In genomic region chr15:60116456-60117089, GRCh38 we compare ENCODE assay signal across 25 cellular contexts.
DNase-seq lines count a peak whose midpoint lies in the region; ATAC-seq, FAIRE-seq and TF ChIP-seq lines count a peak whose summit lies in the region.
"Had no signal": no experiment of that assay in that cellular context is flagged by ENCODE, and none has a peak within 500 bp of the region (broad histone marks: within the 10 kb centered on the region; RNA-seq: fewer than 3 reads in every experiment).

No MANE protein-coding gene starts in this region.

- 33 to 44% methylated on average over 1 to 3 of the region's 3 CpGs for WGBS in gastroesophageal sphincter (ENCODE audit: low coverage in 1 of 2), 2 donors

- H3K4me1 Mint-ChIP-seq in astrocyte (ENCODE audit: low read depth, unreplicated experiment) (peaks cover 16% of the 10 kb centered on the region), neural progenitor cell (peaks cover 54% of the 10 kb centered on the region)

- H3K4me1 ChIP-seq in astrocyte (ENCODE audit: insufficient read depth, low read length) (peaks cover 10% of the 10 kb centered on the region), neural progenitor cell (peaks cover 75% of the 10 kb centered on the region), gastroesophageal sphincter (no peaks in the 10 kb centered on the region)
- H3K4me1 ChIP-seq: BE2C, vagina had no signal

- H3K27me3 ChIP-seq in astrocyte (ENCODE audit: insufficient read depth, low read length) (peaks cover 15% of the 10 kb centered on the region), neural progenitor cell (no peaks in the 10 kb centered on the region), gastroesophageal sphincter (peaks cover 48% of the 10 kb centered on the region)
- H3K27me3 ChIP-seq: MG63, vagina had no signal

- H3K9me3 ChIP-seq in astrocyte (ENCODE audit: insufficient read depth, low read depth, low read length) (no peaks in the 10 kb centered on the region), neural progenitor cell (ENCODE audit: low read depth) (no peaks in the 10 kb centered on the region), gastroesophageal sphincter (no peaks in the 10 kb centered on the region)
- H3K9me3 ChIP-seq: BE2C, MG63, vagina had no signal

- H3K27ac ChIP-seq in astrocyte (ENCODE audit: low read depth, low read length) (no peak overlapping the region), neural progenitor cell (peak overlapping the region; percentile 97), gastroesophageal sphincter (no peak overlapping the region)
- H3K27ac ChIP-seq: dorsolateral prefrontal cortex, vagina had no signal

- H3K4me2 ChIP-seq in astrocyte (ENCODE audit: low read length) (peak overlapping the region; percentile 61), neural progenitor cell (peak overlapping the region; percentile 84)

- no peak overlapping the region for H3K4me3 Mint-ChIP-seq in astrocyte (ENCODE audit: unreplicated experiment)
- no peak overlapping the region for H3K4me3 Mint-ChIP-seq in neural progenitor cell
- H3K4me3 Mint-ChIP-seq: CD8-positive, alpha-beta memory T cell; naive thymus-derived CD4-positive, alpha-beta T cell; stimulated activated naive CD8-positive, alpha-beta T cell treated with anti-CD3 and anti-CD28 coated beads, Interleukin-15, amount 100 ng/mL, for 72 hours; T-helper 1 cell treated with Interleukin-12 subunit alpha and Interleukin-12 subunit beta and Interleukin-4 antibody, amounts not matched to agents 30 μg/mL and 1 μg/mL, for 36 hours had no signal

- H3K27ac Mint-ChIP-seq in astrocyte (ENCODE audit: unreplicated experiment) (peak overlapping the region; percentile 92), neural progenitor cell (no peak overlapping the region)
- H3K27ac Mint-ChIP-seq: CD8-positive, alpha-beta memory T cell; naive thymus-derived CD4-positive, alpha-beta T cell; T-helper 1 cell treated with Interleukin-12 subunit alpha and Interleukin-12 subunit beta and Interleukin-4 antibody, amounts not matched to agents 30 μg/mL and 1 μg/mL, for 36 hours had no signal

- DNase-seq in NCI-H82 (lab: John Stamatoyannopoulos, UW) (peak; percentile 7), NCI-H82 treated with DMSO at 0.1 percent for 48 hours (lab: John Stamatoyannopoulos, UW; ENCODE audit: unreplicated experiment) (no peak), LoVo (ENCODE audit: low spot score) (peak; percentile 16), astrocyte (ENCODE audit: low read depth) (no peak), neural progenitor cell (ENCODE audit: low spot score) (peak; percentile 25), SKM-1 treated with dmso at 0.1 percent for 144 hours (lab: John Stamatoyannopoulos, UW; ENCODE audit: unreplicated experiment) (no peak), 8988T (no peak)
- DNase-seq: activated CD4-positive, alpha-beta T cell treated with anti-CD3 and anti-CD28 coated beads, Interleukin-2, amount 50 U/mL, for 48 hours; activated CD8-positive, alpha-beta memory T cell treated with anti-CD3 and anti-CD28 coated beads, Interleukin-2, amount 50 U/mL, for 4 hours; BE2C; CD8-positive, alpha-beta memory T cell; dorsolateral prefrontal cortex; GOT3; islet precursor cell; MG63; midbrain; naive thymus-derived CD4-positive, alpha-beta T cell; RPMI8226; stimulated activated naive CD8-positive, alpha-beta T cell treated with anti-CD3 and anti-CD28 coated beads, Interleukin-15, amount 100 ng/mL, for 72 hours had no signal

- H2AFZ ChIP-seq in astrocyte (ENCODE audit: low read depth, low read length): no peak overlapping the region
- H2AFZ ChIP-seq in neural progenitor cell (replicated peaks): no peak overlapping the region

- H3K4me3 ChIP-seq in astrocyte (ENCODE audit: insufficient read depth, low read depth, low read length) (no peak overlapping the region), neural progenitor cell (peak overlapping the region; percentile 60), gastroesophageal sphincter (no peak overlapping the region)
- H3K4me3 ChIP-seq: dorsolateral prefrontal cortex, MG63, vagina had no signal

- no peak for FAIRE-seq in astrocyte (lab: Jason Lieb, UNC)
- FAIRE-seq: endothelial cell of umbilical vein, TTC549 had no signal

- no peak for TF ChIP-seq POLR2A in gastroesophageal sphincter (IDR thresholded peaks at IDR 0.05)

- no peak for TF ChIP-seq EP300 in gastroesophageal sphincter (IDR thresholded peaks at IDR 0.05)

- no peaks in the 10 kb centered on the region for H3K36me3 ChIP-seq in astrocyte (ENCODE audit: insufficient read depth, low read length)
- no peaks in the 10 kb centered on the region for H3K36me3 ChIP-seq in neural progenitor cell
- H3K36me3 ChIP-seq in gastroesophageal sphincter: no peaks in the 10 kb centered on the region
- H3K36me3 ChIP-seq: BE2C, MG63, vagina had no signal

- H4K20me1 ChIP-seq in astrocyte (ENCODE audit: insufficient read depth, low read length) (no peaks in the 10 kb centered on the region), neural progenitor cell (ENCODE audit: low read depth) (no peaks in the 10 kb centered on the region)

- no peak for ATAC-seq in gastroesophageal sphincter
- ATAC-seq: naive thymus-derived CD4-positive, alpha-beta T cell; stimulated activated naive CD8-positive, alpha-beta T cell treated with anti-CD3 and anti-CD28 coated beads, Interleukin-15, amount 100 ng/mL, for 72 hours had no signal

- H3K9me3 Mint-ChIP-seq in astrocyte (ENCODE audit: unreplicated experiment) (no peaks in the 10 kb centered on the region), neural progenitor cell (no peaks in the 10 kb centered on the region)
- H3K9me3 Mint-ChIP-seq: activated naive CD4-positive, alpha-beta T cell treated with anti-CD3 and anti-CD28 coated beads, Interleukin-2, amount 50 U/mL, for 72 hours; CD8-positive, alpha-beta memory T cell; naive thymus-derived CD4-positive, alpha-beta T cell; stimulated activated naive CD8-positive, alpha-beta T cell treated with anti-CD3 and anti-CD28 coated beads, Interleukin-15, amount 100 ng/mL, for 72 hours; T-helper 1 cell treated with Interleukin-12 subunit alpha and Interleukin-12 subunit beta and Interleukin-4 antibody, amounts not matched to agents 30 μg/mL and 1 μg/mL, for 36 hours had no signal

- H3K79me2 ChIP-seq in astrocyte (ENCODE audit: insufficient read depth, low read length): no peaks in the 10 kb centered on the region
- H3K79me2 ChIP-seq in neural progenitor cell (ENCODE audit: low read depth): peaks cover 39% of the 10 kb centered on the region

- H3K27me3 Mint-ChIP-seq in astrocyte (ENCODE audit: low read depth, unreplicated experiment) (peaks cover 20% of the 10 kb centered on the region), neural progenitor cell (ENCODE audit: insufficient read depth, low read depth) (no peaks in the 10 kb centered on the region)

- H3K9ac ChIP-seq in astrocyte (ENCODE audit: low read length): no peak overlapping the region
- H3K9ac ChIP-seq in neural progenitor cell: no peak overlapping the region

- TF ChIP-seq CTCF in astrocyte (IDR thresholded peaks at IDR 0.05; ENCODE audit: insufficient read depth, low read depth, low read length) (no peak), neural progenitor cell (IDR thresholded peaks at IDR 0.05) (no peak), gastroesophageal sphincter (IDR thresholded peaks at IDR 0.05) (no peak)

- no peaks in the 10 kb centered on the region for H3K36me3 Mint-ChIP-seq in astrocyte (ENCODE audit: low read depth, unreplicated experiment)
- H3K36me3 Mint-ChIP-seq in neural progenitor cell: no peaks in the 10 kb centered on the region
- H3K36me3 Mint-ChIP-seq: activated naive CD4-positive, alpha-beta T cell treated with anti-CD3 and anti-CD28 coated beads, Interleukin-2, amount 50 U/mL, for 72 hours; CD8-positive, alpha-beta memory T cell; naive thymus-derived CD4-positive, alpha-beta T cell had no signal

- peaks cover 66% of the 10 kb centered on the region for H3F3A ChIP-seq in neural progenitor cell (ENCODE audit: low read depth)

Comparison
In these comparisons a context has a peak if more than half of its experiments do, and no peak if none do; other contexts are left out.
1. DNase-seq: peak in NCI-H82 (single experiment), LoVo (single experiment) and neural progenitor cell (single experiment); none in NCI-H82 treated with DMSO at 0.1 percent for 48 hours (single experiment), astrocyte (single experiment), SKM-1 treated with dmso at 0.1 percent for 144 hours (single experiment) and 8988T (single experiment).